In genomic region chr22:49303781-49304461, GRCh38 we compare ENCODE assay signal across 18 cellular contexts.
DNase-seq lines count a peak whose midpoint lies in the region; ATAC-seq and TF ChIP-seq lines count a peak whose summit lies in the region.
"Had no signal": no experiment of that assay in that cellular context is flagged by ENCODE, and none has a peak within 500 bp of the region (broad histone marks: within the 10 kb centered on the region; RNA-seq: fewer than 3 reads in every experiment).

No MANE protein-coding gene starts in this region.

- no peak for ATAC-seq in RWPE2 (ENCODE audit: low read depth)
- no peak for ATAC-seq in HG02970 (IDR thresholded peaks at IDR 0.05; ENCODE audit: low FRiP score, unreplicated experiment)
- no peak for ATAC-seq in HG03565 (IDR thresholded peaks at IDR 0.05; ENCODE audit: unreplicated experiment)

- no peak for TF ChIP-seq EP300 in esophagus muscularis mucosa (IDR thresholded peaks at IDR 0.05)
- TF ChIP-seq EP300 in sigmoid colon (IDR thresholded peaks at IDR 0.05): no peak

- H3K4me3 ChIP-seq in RWPE2 (ENCODE audit: severe bottlenecking): no peak overlapping the region
- no peak overlapping the region for H3K4me3 ChIP-seq in esophagus muscularis mucosa
- no peak overlapping the region for H3K4me3 ChIP-seq in sigmoid colon

- H3K27ac ChIP-seq in RWPE2 (ENCODE audit: poor library complexity, severe bottlenecking) (no peak overlapping the region), esophagus muscularis mucosa (replicated peaks in 1 of 4) (no peak overlapping the region), sigmoid colon (no peak overlapping the region)

- no peaks in the 10 kb centered on the region for H3K36me3 ChIP-seq in RWPE2 (ENCODE audit: low read depth)
- H3K36me3 ChIP-seq in esophagus muscularis mucosa: no peaks in the 10 kb centered on the region
- H3K36me3 ChIP-seq in sigmoid colon: no peaks in the 10 kb centered on the region
- H3K36me3 ChIP-seq: BE2C had no signal

- intact Hi-C loops in esophagus muscularis mucosa (cut with DNase I) (no loop called here), sigmoid colon (cut with DNase I) (no loop called here)

- H3K27me3 Mint-ChIP-seq in activated CD4-positive, alpha-beta T cell treated with anti-CD3 and anti-CD28 coated beads, Interleukin-2, amount 10 ng/mL, durations not matched to agents 7 days and 5 days: no peaks in the 10 kb centered on the region
- H3K27me3 Mint-ChIP-seq: activated CD4-positive, alpha-beta T cell treated with anti-CD3 and anti-CD28 coated beads, Interleukin-2, amount 10 ng/mL, durations not matched to agents 24 days and 14 days had no signal

- DNase-seq in activated CD4-positive, alpha-beta T cell treated with anti-CD3 and anti-CD28 coated beads for 1 hour: peak; percentile 7
- no peak for DNase-seq in activated CD4-positive, alpha-beta T cell treated with anti-CD3 and anti-CD28 coated beads, Interleukin-2, amount 10 ng/mL, durations not matched to agents 7 days and 5 days
- peak; percentile 49 for DNase-seq in RWPE2 (ENCODE audit: low spot score)
- peak; percentile 66 for DNase-seq in esophagus muscularis mucosa (ENCODE audit: extremely low spot score)
- DNase-seq in sigmoid colon: peak; percentile 53
- DNase-seq in NCI-H2029 treated with DMSO at 0.1 percent for 48 hours (lab: John Stamatoyannopoulos, UW): no peak
- DNase-seq: activated CD4-positive, alpha-beta T cell treated with anti-CD3 and anti-CD28 coated beads, Interleukin-2, amount 10 ng/mL, durations not matched to agents 24 days and 14 days; BE2C; Caco-2; dermis blood vessel endothelial cell; KG1; NCI-H446 treated with DMSO at 0.1 percent for 48 hours; occipital lobe had no signal

- H3K4me3 Mint-ChIP-seq in activated CD4-positive, alpha-beta T cell treated with anti-CD3 and anti-CD28 coated beads, Interleukin-2, amount 10 ng/mL, durations not matched to agents 7 days and 5 days: no peak overlapping the region
- H3K4me3 Mint-ChIP-seq: activated CD4-positive, alpha-beta T cell treated with anti-CD3 and anti-CD28 coated beads, Interleukin-2, amount 10 ng/mL, durations not matched to agents 24 days and 14 days; activated T-helper 1 cell treated with anti-CD3 and anti-CD28 coated beads, Interleukin-12 subunit alpha, Interleukin-12 subunit beta, Interleukin-2, Interleukin-4 antibody, amounts not matched to agents 30 ng/mL and 10 ng/mL and 1 ng/mL, durations not matched to agents 14 hours and 24 hours and 36 hours; brain; stimulated activated naive CD8-positive, alpha-beta T cell treated with anti-CD3 and anti-CD28 coated beads, Interleukin-15, Interleukin-2, amounts not matched to agents 100 ng/mL and 50 ng/mL, for 24 hours had no signal

- H3K27me3 ChIP-seq in RWPE2 (ENCODE audit: insufficient read depth, poor library complexity, severe bottlenecking): no peaks in the 10 kb centered on the region
- peaks cover 0 to 94% (median 7%) of the 10 kb centered on the region in 4 donors for H3K27me3 ChIP-seq in esophagus muscularis mucosa
- peaks cover 6 to 65% (median 40%) of the 10 kb centered on the region in 3 donors for H3K27me3 ChIP-seq in sigmoid colon
- H3K27me3 ChIP-seq: BE2C had no signal

- CTCF ChIA-PET in activated CD4-positive, alpha-beta T cell treated with anti-CD3 and anti-CD28 coated beads, Interleukin-2, amount 10 ng/mL, durations not matched to agents 7 days and 5 days (lab: Charles Lee): no interaction called here

- H3K4me1 Mint-ChIP-seq in activated CD4-positive, alpha-beta T cell treated with anti-CD3 and anti-CD28 coated beads, Interleukin-2, amount 10 ng/mL, durations not matched to agents 7 days and 5 days: no peaks in the 10 kb centered on the region
- H3K4me1 Mint-ChIP-seq: activated CD4-positive, alpha-beta T cell treated with anti-CD3 and anti-CD28 coated beads, Interleukin-2, amount 10 ng/mL, durations not matched to agents 24 days and 14 days had no signal

- H3K9me3 ChIP-seq in RWPE2 (ENCODE audit: severe bottlenecking) (peaks cover 3% of the 10 kb centered on the region), esophagus muscularis mucosa (no peaks in the 10 kb centered on the region), sigmoid colon (no peaks in the 10 kb centered on the region)
- H3K9me3 ChIP-seq: Caco-2 had no signal

- TF ChIP-seq CTCF in RWPE2 (IDR thresholded peaks at IDR 0.05; ENCODE audit: poor library complexity, severe bottlenecking) (no peak), esophagus muscularis mucosa (IDR thresholded peaks at IDR 0.05) (no peak), sigmoid colon (IDR thresholded peaks at IDR 0.05) (no peak)

- TF ChIP-seq POLR2A in esophagus muscularis mucosa (IDR thresholded peaks at IDR 0.05; ENCODE audit: low read depth): no peak
- no peak for TF ChIP-seq POLR2A in sigmoid colon (IDR thresholded peaks at IDR 0.05)

- H3K36me3 Mint-ChIP-seq in activated CD4-positive, alpha-beta T cell treated with anti-CD3 and anti-CD28 coated beads, Interleukin-2, amount 10 ng/mL, durations not matched to agents 7 days and 5 days (ENCODE audit: low read depth): no peaks in the 10 kb centered on the region
- H3K36me3 Mint-ChIP-seq: brain had no signal

- H3K9me3 Mint-ChIP-seq in activated CD4-positive, alpha-beta T cell treated with anti-CD3 and anti-CD28 coated beads, Interleukin-2, amount 10 ng/mL, durations not matched to agents 7 days and 5 days: no peaks in the 10 kb centered on the region
- H3K9me3 Mint-ChIP-seq: activated CD4-positive, alpha-beta T cell treated with anti-CD3 and anti-CD28 coated beads, Interleukin-2, amount 10 ng/mL, durations not matched to agents 24 days and 14 days; activated T-helper 1 cell treated with anti-CD3 and anti-CD28 coated beads, Interleukin-12 subunit alpha, Interleukin-12 subunit beta, Interleukin-2, Interleukin-4 antibody, amounts not matched to agents 30 ng/mL and 10 ng/mL and 1 ng/mL, durations not matched to agents 14 hours and 24 hours and 36 hours; brain; stimulated activated naive CD8-positive, alpha-beta T cell treated with anti-CD3 and anti-CD28 coated beads, Interleukin-15, Interleukin-2, amounts not matched to agents 100 ng/mL and 50 ng/mL, for 24 hours had no signal

- POLR2A ChIA-PET in activated CD4-positive, alpha-beta T cell treated with anti-CD3 and anti-CD28 coated beads, Interleukin-2, amount 10 ng/mL, durations not matched to agents 7 days and 5 days (lab: Charles Lee): no interaction called here

- H3K27ac Mint-ChIP-seq in activated CD4-positive, alpha-beta T cell treated with anti-CD3 and anti-CD28 coated beads, Interleukin-2, amount 10 ng/mL, durations not matched to agents 7 days and 5 days: no peak overlapping the region
- H3K27ac Mint-ChIP-seq: activated CD4-positive, alpha-beta T cell treated with anti-CD3 and anti-CD28 coated beads, Interleukin-2, amount 10 ng/mL, durations not matched to agents 24 days and 14 days; activated T-helper 1 cell treated with anti-CD3 and anti-CD28 coated beads, Interleukin-12 subunit alpha, Interleukin-12 subunit beta, Interleukin-2, Interleukin-4 antibody, amounts not matched to agents 30 ng/mL and 10 ng/mL and 1 ng/mL, durations not matched to agents 14 hours and 24 hours and 36 hours; stimulated activated naive CD8-positive, alpha-beta T cell treated with anti-CD3 and anti-CD28 coated beads, Interleukin-15, Interleukin-2, amounts not matched to agents 100 ng/mL and 50 ng/mL, for 24 hours had no signal

- no peaks in the 10 kb centered on the region for H3K4me1 ChIP-seq in RWPE2 (ENCODE audit: insufficient read depth, poor library complexity, severe bottlenecking)
- H3K4me1 ChIP-seq in esophagus muscularis mucosa: peaks cover 0 to 8% (median 6%) of the 10 kb centered on the region in 4 donors
- peaks cover 0 to 5% (median 0%) of the 10 kb centered on the region in 4 donors for H3K4me1 ChIP-seq in sigmoid colon
- H3K4me1 ChIP-seq: BE2C, Caco-2 had no signal

- 82% methylated on average over 18 of the region's 22 CpGs for WGBS in esophagus muscularis mucosa
- 75 to 88% methylated on average over 22 of the region's 22 CpGs for WGBS in sigmoid colon, 2 donors

Comparison
In these comparisons a context has a peak if more than half of its experiments do, and no peak if none do; other contexts are left out.
1. DNase-seq: peak in activated CD4-positive, alpha-beta T cell treated with anti-CD3 and anti-CD28 coated beads for 1 hour (single experiment), RWPE2 (single experiment), esophagus muscularis mucosa (single experiment) and sigmoid colon (single experiment); none in activated CD4-positive, alpha-beta T cell treated with anti-CD3 and anti-CD28 coated beads, Interleukin-2, amount 10 ng/mL, durations not matched to agents 7 days and 5 days (single experiment) and NCI-H2029 treated with DMSO at 0.1 percent for 48 hours (single experiment).